In genomic region chr16:35011-35775, GRCh38 we compare ENCODE assay signal across 13 cellular contexts. TPM values are rescaled to one million over a fixed set of nuclear protein-coding genes. Genes with fewer than 3 reads are reported as not detected.
DNase-seq lines count a peak whose midpoint lies in the region; ATAC-seq, FAIRE-seq and TF ChIP-seq lines count a peak whose summit lies in the region.
"Had no signal": no experiment of that assay in that cellular context is flagged by ENCODE, and none has a peak within 500 bp of the region (broad histone marks: within the 10 kb centered on the region; RNA-seq: fewer than 3 reads in every experiment).

No MANE protein-coding gene starts in this region.

- H3K79me1 ChIP-seq in H1 (ENCODE audit: low read depth, low read length) (no peaks in the 10 kb centered on the region), mesenchymal stem cell (replicated peaks; ENCODE audit: low read length, poor library complexity, severe bottlenecking) (no peaks in the 10 kb centered on the region)

- H4K8ac ChIP-seq in H1 (ENCODE audit: extremely low read depth, insufficient read depth, low read length): no peak overlapping the region
- no peak overlapping the region for H4K8ac ChIP-seq in mesenchymal stem cell (ENCODE audit: low read length)

- H4K91ac ChIP-seq in H1 (replicated peaks; ENCODE audit: insufficient read length, low read length) (no peak overlapping the region), mesenchymal stem cell (ENCODE audit: low read length) (no peak overlapping the region)

- no peak for TF ChIP-seq RAD21 in H1 (IDR thresholded peaks at IDR 0.05 in 1 of 2, conservative IDR thresholded peaks at IDR 0.05 in 1 of 2; ENCODE audit: low read depth in 2 of 2, low read length in 2 of 2)

- no peak overlapping the region for H3K4me2 ChIP-seq in H1 (ENCODE audit: insufficient read depth in 1 of 2, low read depth in 2 of 2, low read length in 2 of 2)
- no peak overlapping the region for H3K4me2 ChIP-seq in mesenchymal stem cell (ENCODE audit: low read length, poor library complexity, severe bottlenecking)

- no peaks in the 10 kb centered on the region for H3K9me3 Mint-ChIP-seq in activated CD4-positive, alpha-beta T cell treated with anti-CD3 and anti-CD28 coated beads, Interleukin-2, amount 10 ng/mL, durations not matched to agents 7 days and 5 days
- H3K9me3 Mint-ChIP-seq: central memory CD8-positive, alpha-beta T cell had no signal

- H3K56ac ChIP-seq in H1 (replicated peaks; ENCODE audit: insufficient read length, low read depth, low read length): no peak overlapping the region

- H4K20me1 ChIP-seq in H1 (replicated peaks in 1 of 2; ENCODE audit: control insufficient read depth in 1 of 2, insufficient read depth in 2 of 2, low read length in 2 of 2): peaks cover 0 to 11% of the 10 kb centered on the region in 2 experiments

- no peak overlapping the region for H3K9ac ChIP-seq in H1 (replicated peaks in 1 of 4; ENCODE audit: extremely low read depth in 1 of 4, low read depth in 3 of 4, low read length in 3 of 4)
- no peak overlapping the region for H3K9ac ChIP-seq in mesenchymal stem cell (ENCODE audit: low read length)

- H3K4ac ChIP-seq in H1 (replicated peaks; ENCODE audit: insufficient read length, low read depth, low read length) (no peak overlapping the region), mesenchymal stem cell (ENCODE audit: low read depth in 1 of 2, low read length in 2 of 2) (no peak overlapping the region)

- H3K36me3 ChIP-seq in H1 (ENCODE audit: control insufficient read depth in 2 of 4, insufficient read depth in 4 of 4, low read length in 3 of 4): peaks cover 0 to 4% (median 2%) of the 10 kb centered on the region in 4 experiments; a peak in 4 of 8 replicates
- H3K36me3 ChIP-seq in mesenchymal stem cell (ENCODE audit: control insufficient read depth in 1 of 2, insufficient read depth in 2 of 2, low read depth in 1 of 2, low read length in 2 of 2): peaks cover 0 to 15% of the 10 kb centered on the region in 2 experiments

- H4K5ac ChIP-seq in H1 (ENCODE audit: insufficient read length, low read depth, low read length): no peak overlapping the region

- H3K27ac Mint-ChIP-seq in activated CD4-positive, alpha-beta T cell treated with anti-CD3 and anti-CD28 coated beads, Interleukin-2, amount 10 ng/mL, durations not matched to agents 7 days and 5 days: peak overlapping the region; percentile 46

- DNase-seq in activated CD4-positive, alpha-beta T cell treated with anti-CD3 and anti-CD28 coated beads, Interleukin-2, amount 10 ng/mL, durations not matched to agents 7 days and 5 days: no peak
- no peak for DNase-seq in activated CD4-positive, alpha-beta T cell treated with anti-CD3 and anti-CD28 coated beads for 4 hours
- DNase-seq in NB4 (ENCODE audit: low read depth) (peak; percentile 73), H1 (ENCODE audit: low read depth in 1 of 2, low spot score in 2 of 2) (no peak), posterior vena cava (ENCODE audit: low spot score) (peak; percentile 80), mesenchymal stem cell (no peak), T-helper 1 cell (no peak)
- DNase-seq: foreskin fibroblast, mesendoderm, T-helper 9 cell had no signal

- H3K4me1 Mint-ChIP-seq in activated CD4-positive, alpha-beta T cell treated with anti-CD3 and anti-CD28 coated beads, Interleukin-2, amount 10 ng/mL, durations not matched to agents 7 days and 5 days: peaks cover 31% of the 10 kb centered on the region

- peaks cover 11% of the 10 kb centered on the region for H3K36me3 Mint-ChIP-seq in activated CD4-positive, alpha-beta T cell treated with anti-CD3 and anti-CD28 coated beads, Interleukin-2, amount 10 ng/mL, durations not matched to agents 7 days and 5 days (ENCODE audit: low read depth)

- H3K4me3 ChIP-seq in NB4 (ENCODE audit: low read depth, low read length) (no peak overlapping the region), H1 (ENCODE audit: extremely low read depth in 1 of 4, insufficient read depth in 2 of 4, low read depth in 3 of 4, low read length in 4 of 4) (no peak overlapping the region), mesenchymal stem cell (ENCODE audit: insufficient read depth in 1 of 2, low read depth in 1 of 2, low read length in 2 of 2) (no peak overlapping the region)

- H2BK15ac ChIP-seq in H1 (ENCODE audit: low read length) (no peak overlapping the region), mesenchymal stem cell (ENCODE audit: low read depth, poor library complexity, severe bottlenecking) (no peak overlapping the region)

- no peaks in the 10 kb centered on the region for H3K27me3 Mint-ChIP-seq in activated CD4-positive, alpha-beta T cell treated with anti-CD3 and anti-CD28 coated beads, Interleukin-2, amount 10 ng/mL, durations not matched to agents 7 days and 5 days
- H3K27me3 Mint-ChIP-seq: central memory CD8-positive, alpha-beta T cell had no signal

- POLR2A ChIA-PET in activated CD4-positive, alpha-beta T cell treated with anti-CD3 and anti-CD28 coated beads, Interleukin-2, amount 10 ng/mL, durations not matched to agents 7 days and 5 days (lab: Charles Lee): no interaction called here
- POLR2A ChIA-PET in H1 (lab: Charles Lee; ENCODE audit: partially characterized antibody): interaction anchor here (0.7 to 1.6 kb wide), 5 partner anchors 11 to 35 kb away, joined by 3 to 5 read pairs (median 3); partner anchors contain the start of genes POLR3K and SNRNP25

- H3K27me3 ChIP-seq in H1 (replicated peaks in 1 of 4; ENCODE audit: control insufficient read depth in 3 of 4, extremely low read depth in 1 of 4, insufficient read depth in 3 of 4, low read length in 3 of 4): no peaks in the 10 kb centered on the region
- no peaks in the 10 kb centered on the region for H3K27me3 ChIP-seq in mesenchymal stem cell (ENCODE audit: control insufficient read depth in 1 of 2, insufficient read depth in 1 of 2, low read length in 2 of 2)

- no peak overlapping the region for H2AFZ ChIP-seq in H1 (ENCODE audit: low read length)
- no peak overlapping the region for H2AFZ ChIP-seq in mesenchymal stem cell (ENCODE audit: low read depth, low read length)

- no peaks in the 10 kb centered on the region for H3K79me2 ChIP-seq in H1 (ENCODE audit: control insufficient read depth in 1 of 2, insufficient read depth in 2 of 2, low read length in 2 of 2)

- no peak for FAIRE-seq in H1 (lab: Jason Lieb, UNC)
- FAIRE-seq: A204.1 had no signal

- H3K14ac ChIP-seq in H1 (ENCODE audit: insufficient read length): no peak overlapping the region
- peak overlapping the region in 1 of 2 experiments; percentile 61 for H3K14ac ChIP-seq in mesenchymal stem cell (ENCODE audit: low read length in 2 of 2)

- H3K23me2 ChIP-seq in H1 (ENCODE audit: low read depth, low read length): peaks cover 2% of the 10 kb centered on the region; the same call in 1 of the 2 replicates

- H3K18ac ChIP-seq in H1 (ENCODE audit: extremely low read depth, low read length): no peak overlapping the region
- no peak overlapping the region for H3K18ac ChIP-seq in mesenchymal stem cell (ENCODE audit: low read depth in 1 of 2, low read length in 2 of 2)

- no peak overlapping the region for H2BK20ac ChIP-seq in H1 (ENCODE audit: low read length)

- ATAC-seq in HG02759 (IDR thresholded peaks at IDR 0.05; ENCODE audit: unreplicated experiment): no peak

- H3K4me3 Mint-ChIP-seq in activated CD4-positive, alpha-beta T cell treated with anti-CD3 and anti-CD28 coated beads, Interleukin-2, amount 10 ng/mL, durations not matched to agents 7 days and 5 days: no peak overlapping the region
- H3K4me3 Mint-ChIP-seq: central memory CD8-positive, alpha-beta T cell had no signal

- H2BK12ac ChIP-seq in H1 (ENCODE audit: low read depth, low read length) (no peak overlapping the region), mesenchymal stem cell (ENCODE audit: low read length in 2 of 2) (no peak overlapping the region)

- H2BK120ac ChIP-seq in H1 (replicated peaks; ENCODE audit: low read depth, low read length): no peak overlapping the region
- H2BK120ac ChIP-seq in mesenchymal stem cell (ENCODE audit: low read depth, low read length): no peak overlapping the region

- no peak overlapping the region for H2BK5ac ChIP-seq in H1 (ENCODE audit: low read depth, low read length)
- no peak overlapping the region for H2BK5ac ChIP-seq in mesenchymal stem cell (ENCODE audit: low read depth, low read length, poor library complexity, severe bottlenecking)

- TF ChIP-seq POLR2A in NB4 (IDR thresholded peaks at IDR 0.05; ENCODE audit: extremely low read depth, insufficient read length) (no peak), H1 (IDR thresholded peaks at IDR 0.05; ENCODE audit: control extremely low read depth in 1 of 2, low read depth in 2 of 2, low read length in 2 of 2) (no peak)

- TF ChIP-seq EP300 in H1 (IDR thresholded peaks at IDR 0.05; ENCODE audit: borderline replicate concordance in 1 of 2, low read depth in 2 of 2, low read length in 2 of 2): no peak

- intact Hi-C loops in posterior vena cava (cut with DNase I): no loop called here

- H3K4me1 ChIP-seq in H1 (replicated peaks in 1 of 4; ENCODE audit: control insufficient read depth in 3 of 4, insufficient read depth in 4 of 4, low read length in 3 of 4): no peaks in the 10 kb centered on the region; a peak in 1 of 7 replicates
- peaks cover 7% of the 10 kb centered on the region for H3K4me1 ChIP-seq in mesenchymal stem cell (ENCODE audit: control insufficient read depth, insufficient read depth, low read depth, low read length)

- CTCF ChIA-PET in activated CD4-positive, alpha-beta T cell treated with anti-CD3 and anti-CD28 coated beads, Interleukin-2, amount 10 ng/mL, durations not matched to agents 7 days and 5 days (lab: Charles Lee): interaction anchor here (1.1 kb wide), 1 partner anchor 49 kb away, joined by 4 read pairs; no protein-coding TSS in a partner anchor
- CTCF ChIA-PET in H1 (lab: Charles Lee; ENCODE audit: partially characterized antibody): interaction anchor here (1.5 kb wide), 1 partner anchor 31 kb away, joined by 4 read pairs; no protein-coding TSS in a partner anchor

- H2AK5ac ChIP-seq in H1 (ENCODE audit: low read depth, low read length) (no peak overlapping the region), mesenchymal stem cell (ENCODE audit: low read length, severe bottlenecking) (no peak overlapping the region)

- H3K23ac ChIP-seq in H1 (ENCODE audit: insufficient read length) (no peak overlapping the region), mesenchymal stem cell (ENCODE audit: low read length in 2 of 2) (no peak overlapping the region)

- 91% methylated on average over 20 of the region's 20 CpGs; no CpG with 5 or more reads in 1 of the 2 experiments for WGBS in H1 (ENCODE audit: extremely low coverage in 1 of 2, insufficient coverage in 1 of 2, insufficient read length in 1 of 2, insufficient replicate concordance in 2 of 2, low coverage in 1 of 2, low lambda C conversion rate in 2 of 2, missing lambda C conversion rate in 1 of 2), 2 experiments
- 88% methylated on average over 20 of the region's 20 CpGs for WGBS in mesenchymal stem cell

- TF ChIP-seq CTCF in NB4 (IDR thresholded peaks at IDR 0.05; ENCODE audit: low read depth, low read length) (no peak), H1 (IDR thresholded peaks at IDR 0.05; ENCODE audit: control extremely low read depth in 1 of 3, insufficient read depth in 1 of 3, low read depth in 1 of 3, low read length in 3 of 3) (no peak)

- H3K9me3 ChIP-seq in H1 (ENCODE audit: insufficient read depth in 2 of 2, low read depth in 1 of 2, low read length in 1 of 2) (no peaks in the 10 kb centered on the region), mesenchymal stem cell (ENCODE audit: control insufficient read depth, low read length) (no peaks in the 10 kb centered on the region)

- no peak overlapping the region for H3K27ac ChIP-seq in H1 (ENCODE audit: low read depth, low read length)
- no peak overlapping the region for H3K27ac ChIP-seq in mesenchymal stem cell (ENCODE audit: low read length, poor library complexity, severe bottlenecking)

RNA-seq across cellular contexts. Expression of gene POLR3K, which starts 18.2 kb away (rescaled TPM):
- 10 to 100 TPM; 31.5 to 35.8 TPM for total RNA-seq in activated CD4-positive, alpha-beta T cell treated with anti-CD3 and anti-CD28 coated beads, Interleukin-2, amount 10 ng/mL, durations not matched to agents 7 days and 5 days
- 45.4 and 49.6 TPM in 2 replicates for total RNA-seq in H1 (2021; fragmentation: NEBNext Ultra II Directional; extraction: Animal tissue kit (Norgen Biotek cat#: 25700))
- polyA plus RNA-seq in H1 (2011; rRNA removed): 76.5 and 80.5 TPM in 2 replicates
- 82.5 TPM for polyA plus RNA-seq in H1 (2011; cell fraction: cytosol; rRNA removed)
- polyA plus RNA-seq in H1 (2011; cell fraction: nucleus; rRNA removed): 52.0 TPM
- polyA plus RNA-seq in H1 (2012, experiment 1 of 2): 55.4 to 63.9 TPM (median 58.6 TPM) in 4 replicates
- polyA plus RNA-seq in H1 (2012, experiment 2 of 2): 25.1 TPM
- 41.3 TPM for polyA plus RNA-seq in H1 (2013, experiment 1 of 2)
- polyA plus RNA-seq in H1 (2013, experiment 2 of 2): 43.7 TPM
- polyA minus RNA-seq in H1 (2011; rRNA and poly(A)+ RNA removed): 44.6 and 52.4 TPM in 2 replicates
- 25.0 TPM for polyA minus RNA-seq in H1 (2011; cell fraction: cytosol; rRNA and poly(A)+ RNA removed)
- polyA minus RNA-seq in H1 (2011; cell fraction: nucleus; rRNA and poly(A)+ RNA removed): 17.7 TPM
- total RNA-seq in posterior vena cava: 1 to 10 TPM; 7.4 to 7.9 TPM
- polyA plus RNA-seq in mesenchymal stem cell (2013, experiment 1 of 2): 8.4 TPM
- polyA plus RNA-seq in mesenchymal stem cell (2013, experiment 2 of 2): 8.7 TPM

RNA-seq across cellular contexts. Expression of gene SNRNP25, which starts 18.4 kb away (rescaled TPM):
- 10 to 100 TPM; 41.1 to 45.6 TPM for total RNA-seq in activated CD4-positive, alpha-beta T cell treated with anti-CD3 and anti-CD28 coated beads, Interleukin-2, amount 10 ng/mL, durations not matched to agents 7 days and 5 days
- 49.6 and 58.4 TPM in 2 replicates for total RNA-seq in H1 (2021; fragmentation: NEBNext Ultra II Directional; extraction: Animal tissue kit (Norgen Biotek cat#: 25700))
- 45.2 and 53.0 TPM in 2 replicates for polyA plus RNA-seq in H1 (2011; rRNA removed)
- 75.6 TPM for polyA plus RNA-seq in H1 (2011; cell fraction: cytosol; rRNA removed)
- 48.5 TPM for polyA plus RNA-seq in H1 (2011; cell fraction: nucleus; rRNA removed)
- polyA plus RNA-seq in H1 (2012, experiment 1 of 2): 62.8 to 118 TPM (median 92.7 TPM) in 4 replicates
- polyA plus RNA-seq in H1 (2012, experiment 2 of 2): 122 TPM
- polyA plus RNA-seq in H1 (2013, experiment 1 of 2): 52.3 TPM
- polyA plus RNA-seq in H1 (2013, experiment 2 of 2): 51.6 TPM
- 20.7 and 26.8 TPM in 2 replicates for polyA minus RNA-seq in H1 (2011; rRNA and poly(A)+ RNA removed)
- polyA minus RNA-seq in H1 (2011; cell fraction: cytosol; rRNA and poly(A)+ RNA removed): 21.7 TPM
- 18.0 TPM for polyA minus RNA-seq in H1 (2011; cell fraction: nucleus; rRNA and poly(A)+ RNA removed)
- total RNA-seq in posterior vena cava: 10 to 100 TPM; 11.2 to 11.6 TPM
- 22.6 TPM for polyA plus RNA-seq in mesenchymal stem cell (2013, experiment 1 of 2)
- polyA plus RNA-seq in mesenchymal stem cell (2013, experiment 2 of 2): 24.2 TPM

RNA-seq across cellular contexts. Expression of gene RHBDF1, which starts 37.2 kb away (rescaled TPM):
- total RNA-seq in activated CD4-positive, alpha-beta T cell treated with anti-CD3 and anti-CD28 coated beads, Interleukin-2, amount 10 ng/mL, durations not matched to agents 7 days and 5 days: under 1 TPM in 1 of 2 experiments, not detected in 1; 0.10 TPM
- 32.5 and 37.4 TPM in 2 replicates for total RNA-seq in H1 (2021; fragmentation: NEBNext Ultra II Directional; extraction: Animal tissue kit (Norgen Biotek cat#: 25700))
- 51.6 and 76.9 TPM in 2 replicates for polyA plus RNA-seq in H1 (2011; rRNA removed)
- 45.9 TPM for polyA plus RNA-seq in H1 (2011; cell fraction: cytosol; rRNA removed)
- 462 TPM for polyA plus RNA-seq in H1 (2011; cell fraction: nucleus; rRNA removed)
- polyA plus RNA-seq in H1 (2012, experiment 1 of 2): 29.1 to 43.2 TPM (median 40.3 TPM) in 4 replicates
- polyA plus RNA-seq in H1 (2012, experiment 2 of 2): 31.7 TPM
- polyA plus RNA-seq in H1 (2013, experiment 1 of 2): 41.3 TPM
- 37.4 TPM for polyA plus RNA-seq in H1 (2013, experiment 2 of 2)
- polyA minus RNA-seq in H1 (2011; rRNA and poly(A)+ RNA removed): 21.8 and 30.8 TPM in 2 replicates
- polyA minus RNA-seq in H1 (2011; cell fraction: cytosol; rRNA and poly(A)+ RNA removed): 18.2 TPM
- 49.7 TPM for polyA minus RNA-seq in H1 (2011; cell fraction: nucleus; rRNA and poly(A)+ RNA removed)
- 10 to 100 TPM; 39.5 to 39.7 TPM for total RNA-seq in posterior vena cava
- polyA plus RNA-seq in mesenchymal stem cell (2013, experiment 1 of 2): 73.8 TPM
- 69.6 TPM for polyA plus RNA-seq in mesenchymal stem cell (2013, experiment 2 of 2)

RNA-seq across cellular contexts. Expression of gene MPG, which starts 42.8 kb away (rescaled TPM):
- total RNA-seq in activated CD4-positive, alpha-beta T cell treated with anti-CD3 and anti-CD28 coated beads, Interleukin-2, amount 10 ng/mL, durations not matched to agents 7 days and 5 days: 10 to 100 TPM; 47.2 to 52.6 TPM
- total RNA-seq in H1 (2021; fragmentation: NEBNext Ultra II Directional; extraction: Animal tissue kit (Norgen Biotek cat#: 25700)): 35.8 and 37.6 TPM in 2 replicates
- polyA plus RNA-seq in H1 (2011; rRNA removed): 83.7 and 107 TPM in 2 replicates
- polyA plus RNA-seq in H1 (2011; cell fraction: cytosol; rRNA removed): 62.4 TPM
- 62.1 TPM for polyA plus RNA-seq in H1 (2011; cell fraction: nucleus; rRNA removed)
- 28.1 to 43.9 TPM (median 40.6 TPM) in 4 replicates for polyA plus RNA-seq in H1 (2012, experiment 1 of 2)
- polyA plus RNA-seq in H1 (2012, experiment 2 of 2): 59.4 TPM
- polyA plus RNA-seq in H1 (2013, experiment 1 of 2): 57.3 TPM
- polyA plus RNA-seq in H1 (2013, experiment 2 of 2): 56.6 TPM
- 7.2 and 9.8 TPM in 2 replicates for polyA minus RNA-seq in H1 (2011; rRNA and poly(A)+ RNA removed)
- 31.9 TPM for polyA minus RNA-seq in H1 (2011; cell fraction: cytosol; rRNA and poly(A)+ RNA removed)
- 21.6 TPM for polyA minus RNA-seq in H1 (2011; cell fraction: nucleus; rRNA and poly(A)+ RNA removed)
- 10 to 100 TPM; 42.2 to 45.6 TPM for total RNA-seq in posterior vena cava
- polyA plus RNA-seq in mesenchymal stem cell (2013, experiment 1 of 2): 156 TPM
- polyA plus RNA-seq in mesenchymal stem cell (2013, experiment 2 of 2): 156 TPM

Comparison
In these comparisons a context has a peak if more than half of its experiments do, and no peak if none do; other contexts are left out.
1. DNase-seq: peak in NB4 (single experiment) and posterior vena cava (single experiment); none in activated CD4-positive, alpha-beta T cell treated with anti-CD3 and anti-CD28 coated beads, Interleukin-2, amount 10 ng/mL, durations not matched to agents 7 days and 5 days (single experiment), activated CD4-positive, alpha-beta T cell treated with anti-CD3 and anti-CD28 coated beads for 4 hours (0 of 2), H1 (0 of 2), mesenchymal stem cell (single experiment) and T-helper 1 cell (0 of 5).
2. RNA of gene RHBDF1, which starts 37.2 kb away (total RNA-seq): 39.5 to 39.7 TPM in posterior vena cava and 32.5 to 37.4 TPM in H1; 0.10 TPM in activated CD4-positive, alpha-beta T cell treated with anti-CD3 and anti-CD28 coated beads, Interleukin-2, amount 10 ng/mL, durations not matched to agents 7 days and 5 days; every median in the first group is over 10 times any median in the second.